In the genomic region with DNA sequence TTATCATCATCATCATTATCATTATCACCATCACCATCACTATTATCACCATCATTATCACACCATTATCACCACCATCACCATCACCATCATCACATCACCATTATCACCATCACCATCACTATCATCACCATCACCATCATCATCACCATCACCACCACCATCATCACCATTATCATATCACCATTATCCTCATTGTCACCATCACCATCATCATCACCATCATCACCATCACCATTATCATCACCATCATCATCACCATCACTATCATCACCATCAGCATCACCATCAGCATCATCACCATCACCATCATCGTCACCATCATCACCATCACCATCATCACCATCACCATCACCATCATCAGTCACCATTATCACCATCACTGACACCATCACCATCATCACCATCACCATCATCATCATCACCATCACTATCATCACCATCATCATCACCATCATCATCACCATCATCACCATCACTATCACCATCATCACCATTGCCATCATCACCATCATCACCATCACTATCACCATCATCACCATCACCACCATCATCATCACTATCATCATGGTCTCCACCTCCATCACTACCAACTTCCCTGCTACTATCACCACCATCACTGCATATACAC, we compare ENCODE assay signal across 3 cellular contexts.
TF ChIP-seq lines count a peak whose summit lies in the region.

No MANE protein-coding gene starts in this region.

TF ChIP-seq in A549, 52 proteins besides CTCF, POLR2A, EP300 and RAD21:
- TF ChIP-seq, protein P1, sequence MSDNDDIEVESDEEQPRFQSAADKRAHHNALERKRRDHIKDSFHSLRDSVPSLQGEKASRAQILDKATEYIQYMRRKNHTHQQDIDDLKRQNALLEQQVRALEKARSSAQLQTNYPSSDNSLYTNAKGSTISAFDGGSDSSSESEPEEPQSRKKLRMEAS (IDR thresholded peaks at IDR 0.05), result no peak
- TF ChIP-seq KDM5A (IDR thresholded peaks at IDR 0.05) (no peak), FOSB (CRISPR knock-in tag; IDR thresholded peaks at IDR 0.05) (no peak), KDM1A (IDR thresholded peaks at IDR 0.05; ENCODE audit: low read depth) (no peak), ZC3H11A (IDR thresholded peaks at IDR 0.05) (no peak), ZNF302 (CRISPR knock-in tag; IDR thresholded peaks at IDR 0.05) (no peak), HOXA7 (CRISPR knock-in tag; IDR thresholded peaks at IDR 0.05) (no peak), FOSL2 (IDR thresholded peaks at IDR 0.05) (no peak), FOSL2 (CRISPR knock-in tag; IDR thresholded peaks at IDR 0.05) (no peak), FOXS1 (CRISPR knock-in tag; IDR thresholded peaks at IDR 0.05) (no peak), HOXB13 (CRISPR knock-in tag; IDR thresholded peaks at IDR 0.05; ENCODE audit: low read depth) (no peak), MYC (IDR thresholded peaks at IDR 0.05; ENCODE audit: borderline replicate concordance, low read length) (no peak)
- TF ChIP-seq, protein P2, sequence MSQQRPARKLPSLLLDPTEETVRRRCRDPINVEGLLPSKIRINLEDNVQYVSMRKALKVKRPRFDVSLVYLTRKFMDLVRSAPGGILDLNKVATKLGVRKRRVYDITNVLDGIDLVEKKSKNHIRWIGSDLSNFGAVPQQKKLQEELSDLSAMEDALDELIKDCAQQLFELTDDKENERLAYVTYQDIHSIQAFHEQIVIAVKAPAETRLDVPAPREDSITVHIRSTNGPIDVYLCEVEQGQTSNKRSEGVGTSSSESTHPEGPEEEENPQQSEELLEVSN (IDR thresholded peaks at IDR 0.05; ENCODE audit: borderline replicate concordance, low read depth), result no peak
- TF ChIP-seq, protein P3, sequence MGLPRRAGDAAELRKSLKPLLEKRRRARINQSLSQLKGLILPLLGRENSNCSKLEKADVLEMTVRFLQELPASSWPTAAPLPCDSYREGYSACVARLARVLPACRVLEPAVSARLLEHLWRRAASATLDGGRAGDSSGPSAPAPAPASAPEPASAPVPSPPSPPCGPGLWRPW (IDR thresholded peaks at IDR 0.05), result no peak

TF ChIP-seq in WTC11, 78 proteins besides CTCF, POLR2A, EP300 and RAD21 (continues in another document):
- TF ChIP-seq, protein P4, sequence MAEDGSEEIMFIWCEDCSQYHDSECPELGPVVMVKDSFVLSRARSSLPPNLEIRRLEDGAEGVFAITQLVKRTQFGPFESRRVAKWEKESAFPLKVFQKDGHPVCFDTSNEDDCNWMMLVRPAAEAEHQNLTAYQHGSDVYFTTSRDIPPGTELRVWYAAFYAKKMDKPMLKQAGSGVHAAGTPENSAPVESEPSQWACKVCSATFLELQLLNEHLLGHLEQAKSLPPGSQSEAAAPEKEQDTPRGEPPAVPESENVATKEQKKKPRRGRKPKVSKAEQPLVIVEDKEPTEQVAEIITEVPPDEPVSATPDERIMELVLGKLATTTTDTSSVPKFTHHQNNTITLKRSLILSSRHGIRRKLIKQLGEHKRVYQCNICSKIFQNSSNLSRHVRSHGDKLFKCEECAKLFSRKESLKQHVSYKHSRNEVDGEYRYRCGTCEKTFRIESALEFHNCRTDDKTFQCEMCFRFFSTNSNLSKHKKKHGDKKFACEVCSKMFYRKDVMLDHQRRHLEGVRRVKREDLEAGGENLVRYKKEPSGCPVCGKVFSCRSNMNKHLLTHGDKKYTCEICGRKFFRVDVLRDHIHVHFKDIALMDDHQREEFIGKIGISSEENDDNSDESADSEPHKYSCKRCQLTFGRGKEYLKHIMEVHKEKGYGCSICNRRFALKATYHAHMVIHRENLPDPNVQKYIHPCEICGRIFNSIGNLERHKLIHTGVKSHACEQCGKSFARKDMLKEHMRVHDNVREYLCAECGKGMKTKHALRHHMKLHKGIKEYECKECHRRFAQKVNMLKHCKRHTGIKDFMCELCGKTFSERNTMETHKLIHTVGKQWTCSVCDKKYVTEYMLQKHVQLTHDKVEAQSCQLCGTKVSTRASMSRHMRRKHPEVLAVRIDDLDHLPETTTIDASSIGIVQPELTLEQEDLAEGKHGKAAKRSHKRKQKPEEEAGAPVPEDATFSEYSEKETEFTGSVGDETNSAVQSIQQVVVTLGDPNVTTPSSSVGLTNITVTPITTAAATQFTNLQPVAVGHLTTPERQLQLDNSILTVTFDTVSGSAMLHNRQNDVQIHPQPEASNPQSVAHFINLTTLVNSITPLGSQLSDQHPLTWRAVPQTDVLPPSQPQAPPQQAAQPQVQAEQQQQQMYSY (CRISPR knock-in tag; IDR thresholded peaks at IDR 0.05), result no peak
- TF ChIP-seq, protein P5, sequence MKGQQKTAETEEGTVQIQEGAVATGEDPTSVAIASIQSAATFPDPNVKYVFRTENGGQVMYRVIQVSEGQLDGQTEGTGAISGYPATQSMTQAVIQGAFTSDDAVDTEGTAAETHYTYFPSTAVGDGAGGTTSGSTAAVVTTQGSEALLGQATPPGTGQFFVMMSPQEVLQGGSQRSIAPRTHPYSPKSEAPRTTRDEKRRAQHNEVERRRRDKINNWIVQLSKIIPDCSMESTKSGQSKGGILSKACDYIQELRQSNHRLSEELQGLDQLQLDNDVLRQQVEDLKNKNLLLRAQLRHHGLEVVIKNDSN (CRISPR knock-in tag; IDR thresholded peaks at IDR 0.05), result no peak
- TF ChIP-seq, protein P6, sequence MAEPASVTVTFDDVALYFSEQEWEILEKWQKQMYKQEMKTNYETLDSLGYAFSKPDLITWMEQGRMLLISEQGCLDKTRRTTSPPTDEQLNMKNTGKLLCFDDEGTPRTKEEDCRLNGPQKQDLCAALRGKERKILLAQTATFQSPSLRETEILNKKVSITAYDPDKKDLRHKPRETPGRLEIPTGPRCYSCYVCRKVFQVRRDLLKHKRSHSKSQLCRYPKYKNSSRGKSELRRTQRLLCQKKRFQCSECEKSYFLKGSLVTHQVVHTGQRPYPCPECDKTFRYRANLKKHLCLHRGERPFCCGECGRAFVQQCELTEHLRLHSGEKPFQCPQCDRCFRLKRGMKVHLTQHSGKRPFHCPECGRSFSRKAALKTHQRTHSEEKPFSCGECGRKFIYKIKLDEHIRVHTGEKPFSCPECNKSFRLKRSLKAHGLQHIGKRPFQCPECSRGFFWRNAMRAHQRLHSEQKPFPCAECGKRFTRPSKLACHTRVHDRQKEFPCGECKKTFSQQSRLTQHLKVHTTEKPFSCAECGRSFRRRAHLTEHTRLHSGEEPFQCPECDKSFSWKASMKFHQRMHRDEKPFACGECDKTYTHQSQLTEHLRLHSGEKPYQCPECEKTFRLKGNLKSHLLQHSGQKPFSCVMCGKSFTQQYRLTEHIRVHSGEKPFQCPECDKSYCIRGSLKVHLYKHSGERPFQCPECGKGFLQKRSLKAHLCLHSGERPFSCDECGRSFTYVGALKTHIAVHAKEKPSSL (CRISPR knock-in tag; conservative IDR thresholded peaks at IDR 0.05), result no peak
- 0 out of 2 replicates have a peak, but pooled peaks have one; percentile 13 for TF ChIP-seq NFE2L1 (CRISPR knock-in tag; IDR thresholded peaks at IDR 0.05)
- TF ChIP-seq, protein P7, sequence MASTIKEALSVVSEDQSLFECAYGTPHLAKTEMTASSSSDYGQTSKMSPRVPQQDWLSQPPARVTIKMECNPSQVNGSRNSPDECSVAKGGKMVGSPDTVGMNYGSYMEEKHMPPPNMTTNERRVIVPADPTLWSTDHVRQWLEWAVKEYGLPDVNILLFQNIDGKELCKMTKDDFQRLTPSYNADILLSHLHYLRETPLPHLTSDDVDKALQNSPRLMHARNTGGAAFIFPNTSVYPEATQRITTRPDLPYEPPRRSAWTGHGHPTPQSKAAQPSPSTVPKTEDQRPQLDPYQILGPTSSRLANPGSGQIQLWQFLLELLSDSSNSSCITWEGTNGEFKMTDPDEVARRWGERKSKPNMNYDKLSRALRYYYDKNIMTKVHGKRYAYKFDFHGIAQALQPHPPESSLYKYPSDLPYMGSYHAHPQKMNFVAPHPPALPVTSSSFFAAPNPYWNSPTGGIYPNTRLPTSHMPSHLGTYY (CRISPR knock-in tag; IDR thresholded peaks at IDR 0.05), result no peak
- no peak for TF ChIP-seq FOXJ3 (CRISPR knock-in tag; IDR thresholded peaks at IDR 0.05; ENCODE audit: borderline replicate concordance)

TF ChIP-seq in H1, 55 proteins besides CTCF, POLR2A, EP300 and RAD21 (continued from another document):
- TF ChIP-seq ASH2L (IDR thresholded peaks at IDR 0.05; ENCODE audit: low read length) (no peak), NRF1 (IDR thresholded peaks at IDR 0.05; ENCODE audit: low read depth, low read length) (no peak), TAF1 (IDR thresholded peaks at IDR 0.05; ENCODE audit: low read depth, low read length) (no peak), BCL11A (IDR thresholded peaks at IDR 0.05; ENCODE audit: low read depth in 2 of 2, low read length in 2 of 2) (no peak), NANOG (IDR thresholded peaks at IDR 0.05; ENCODE audit: insufficient read depth, low read depth, low read length, poor library complexity, severe bottlenecking) (no peak)
